ENCODE assay signal across 8 cellular contexts in genomic region chrX:111168314-111168713, GRCh38.
A peak's percentile ranks its signal among the peaks of the same experiment; 100 is the strongest.
DNase-seq lines count a peak whose midpoint lies in the region; ATAC-seq, FAIRE-seq and TF ChIP-seq lines count a peak whose summit lies in the region.

No MANE protein-coding gene starts in this region.

- H3K4me3 Mint-ChIP-seq in mesothelial cell of epicardium: no peak overlapping the region

- H3K27me3 Mint-ChIP-seq in mesothelial cell of epicardium (ENCODE audit: low read depth): no peaks in the 10 kb centered on the region

- H3K9me3 ChIP-seq in vagina: no peaks in the 10 kb centered on the region

- H3K27ac Mint-ChIP-seq in mesothelial cell of epicardium: no peak overlapping the region

- H3K9me3 Mint-ChIP-seq in mesothelial cell of epicardium: no peaks in the 10 kb centered on the region

- no peak for ATAC-seq in GM18502 (IDR thresholded peaks at IDR 0.05; ENCODE audit: poor library complexity, unreplicated experiment)
- no peak for ATAC-seq in GM21717 (IDR thresholded peaks at IDR 0.05; ENCODE audit: unreplicated experiment)

- DNase-seq in NAMALWA (ENCODE audit: low spot score) (peak; percentile 16), amniotic epithelial cell (ENCODE audit: low read depth) (peak; percentile 52), mesothelial cell of epicardium (ENCODE audit: low spot score in 2 of 2, unreplicated experiment in 2 of 2) (no peak), NCI-H2196 treated with DMSO at 0.1 percent for 48 hours (lab: John Stamatoyannopoulos, UW; ENCODE audit: unreplicated experiment) (no peak), vagina (ENCODE audit: extremely low spot score in 2 of 2) (no peak)

- no peak overlapping the region for H3K4me3 ChIP-seq in vagina

- FAIRE-seq in G401.6 (lab: Jason Lieb, UNC): peak; percentile 17

- TF ChIP-seq CTCF in mesothelial cell of epicardium (IDR thresholded peaks at IDR 0.05; ENCODE audit: unreplicated experiment) (peak; percentile 18), vagina (IDR thresholded peaks at IDR 0.05) (no peak)

- H3K27me3 ChIP-seq in vagina: no peaks in the 10 kb centered on the region

- H3K4me1 Mint-ChIP-seq in mesothelial cell of epicardium: peaks cover 3% of the 10 kb centered on the region

- H3K36me3 ChIP-seq in vagina: no peaks in the 10 kb centered on the region

- H3K4me1 ChIP-seq in vagina: no peaks in the 10 kb centered on the region

- intact Hi-C loops in vagina (cut with DNase I): no loop called here

- no peak for TF ChIP-seq POLR2A in vagina (IDR thresholded peaks at IDR 0.05)

- H3K36me3 Mint-ChIP-seq in mesothelial cell of epicardium: no peaks in the 10 kb centered on the region

- no peak overlapping the region for H3K27ac ChIP-seq in vagina

Comparison
In these comparisons a context has a peak if more than half of its experiments do, and no peak if none do; other contexts are left out.
1. DNase-seq: peak in NAMALWA (single experiment) and amniotic epithelial cell (single experiment); none in mesothelial cell of epicardium (0 of 2), NCI-H2196 treated with DMSO at 0.1 percent for 48 hours (single experiment) and vagina (0 of 2).